In genomic region chr4:95537181-95537580, GRCh38 we compare ENCODE assay signal across 23 cellular contexts. TPM values are rescaled to one million over a fixed set of nuclear protein-coding genes. Genes with fewer than 3 reads are reported as not detected.
DNase-seq lines count a peak whose midpoint lies in the region; ATAC-seq and TF ChIP-seq lines count a peak whose summit lies in the region.
"Had no signal": no experiment of that assay in that cellular context is flagged by ENCODE, and none has a peak within 500 bp of the region (broad histone marks: within the 10 kb centered on the region; RNA-seq: fewer than 3 reads in every experiment).

No MANE protein-coding gene starts in this region.

- H3K4me3 Mint-ChIP-seq in activated CD4-positive, alpha-beta T cell treated with anti-CD3 and anti-CD28 coated beads, Interleukin-2, amount 10 ng/mL, durations not matched to agents 7 days and 5 days, result no peak overlapping the region
- H3K4me3 Mint-ChIP-seq in endothelial cell (ENCODE audit: unreplicated experiment), result no peak overlapping the region
- H3K4me3 Mint-ChIP-seq: T-helper 2 cell treated with Interferon-gamma antibody and Interleukin-4, amounts not matched to agents 5 μg/mL and 100 μg/mL, for 36 hours had no signal

- no peak for ATAC-seq in lower lobe of right lung
- ATAC-seq: foreskin keratinocyte, left lobe of liver, pancreas had no signal

- H3K9me3 ChIP-seq in lower lobe of right lung (no peaks in the 10 kb centered on the region), thyroid gland (no peaks in the 10 kb centered on the region)
- H3K9me3 ChIP-seq: BLaER1, pancreas had no signal

- H3K4me1 Mint-ChIP-seq in activated CD4-positive, alpha-beta T cell treated with anti-CD3 and anti-CD28 coated beads, Interleukin-2, amount 10 ng/mL, durations not matched to agents 7 days and 5 days, result no peaks in the 10 kb centered on the region
- H3K4me1 Mint-ChIP-seq in endothelial cell (ENCODE audit: unreplicated experiment), result no peaks in the 10 kb centered on the region

- TF ChIP-seq CTCF in coronary artery (IDR thresholded peaks at IDR 0.05) (no peak), lower lobe of right lung (IDR thresholded peaks at IDR 0.05) (no peak), thyroid gland (IDR thresholded peaks at IDR 0.05) (no peak), endothelial cell (IDR thresholded peaks at IDR 0.05; ENCODE audit: unreplicated experiment) (no peak)

- no peaks in the 10 kb centered on the region for H3K9me3 Mint-ChIP-seq in activated CD4-positive, alpha-beta T cell treated with anti-CD3 and anti-CD28 coated beads, Interleukin-2, amount 10 ng/mL, durations not matched to agents 7 days and 5 days
- no peaks in the 10 kb centered on the region for H3K9me3 Mint-ChIP-seq in endothelial cell (ENCODE audit: unreplicated experiment)
- H3K9me3 Mint-ChIP-seq: T-helper 2 cell treated with Interferon-gamma antibody and Interleukin-4, amounts not matched to agents 5 μg/mL and 100 μg/mL, for 36 hours had no signal

- peak; percentile 30 for DNase-seq in NCI-H748 (lab: John Stamatoyannopoulos, UW; ENCODE audit: unreplicated experiment)
- DNase-seq in NCI-H748 treated with DMSO at 0.1 percent for 48 hours (lab: John Stamatoyannopoulos, UW), result no peak
- DNase-seq in coronary artery (ENCODE audit: low spot score), result no peak
- no peak for DNase-seq in lower lobe of right lung
- DNase-seq in thyroid gland, result no peak
- no peak for DNase-seq in GF-D8 (lab: John Stamatoyannopoulos, UW)
- DNase-seq in activated CD4-positive, alpha-beta T cell treated with anti-CD3 and anti-CD28 coated beads, Interleukin-2, amount 10 ng/mL, durations not matched to agents 7 days and 5 days, result no peak
- no peak for DNase-seq in endothelial cell (ENCODE audit: low spot score)
- DNase-seq: activated CD4-positive, CD25-positive, alpha-beta regulatory T cell treated with anti-CD3 and anti-CD28 coated beads, Interleukin-2, amount 50 U/mL, for 72 hours; cerebellar nuclear complex; foreskin keratinocyte; NCI-H1092; NCI-H2081; NCI-H510A treated with DMSO at 0.1 percent for 48 hours; pancreas; SIG-M5; stimulated activated CD4-positive, alpha-beta T cell treated with anti-CD3 and anti-CD28 coated beads, Interleukin-4, amount 100 ng/mL, for 4 hours had no signal

- TF ChIP-seq POLR2A in thyroid gland (IDR thresholded peaks at IDR 0.05), result no peak

- no peak overlapping the region for H3K27ac Mint-ChIP-seq in activated CD4-positive, alpha-beta T cell treated with anti-CD3 and anti-CD28 coated beads, Interleukin-2, amount 10 ng/mL, durations not matched to agents 7 days and 5 days
- H3K27ac Mint-ChIP-seq in endothelial cell (ENCODE audit: unreplicated experiment), result no peak overlapping the region
- H3K27ac Mint-ChIP-seq: T-helper 2 cell treated with Interferon-gamma antibody and Interleukin-4, amounts not matched to agents 5 μg/mL and 100 μg/mL, for 36 hours had no signal

- H3K36me3 ChIP-seq in lower lobe of right lung (no peaks in the 10 kb centered on the region), thyroid gland (no peaks in the 10 kb centered on the region)
- H3K36me3 ChIP-seq: BLaER1, pancreas had no signal

- H3K4me1 ChIP-seq in lower lobe of right lung (no peaks in the 10 kb centered on the region), thyroid gland (peaks cover 44 to 48% of the 10 kb centered on the region in 2 donors)
- H3K4me1 ChIP-seq: BLaER1, foreskin keratinocyte, pancreas had no signal

- peak overlapping the region; percentile 80 for H3K4me3 ChIP-seq in coronary artery
- peak overlapping the region; percentile 15 for H3K4me3 ChIP-seq in lower lobe of right lung
- H3K4me3 ChIP-seq in thyroid gland (replicated peaks in 1 of 3), result no peak overlapping the region
- H3K4me3 ChIP-seq: BLaER1, pancreas, skin epidermis had no signal

- intact Hi-C loops in lower lobe of right lung (cut with DNase I) (no loop called here), thyroid gland (cut with DNase I) (no loop called here)

- peaks cover 12% of the 10 kb centered on the region for H3K27me3 Mint-ChIP-seq in activated CD4-positive, alpha-beta T cell treated with anti-CD3 and anti-CD28 coated beads, Interleukin-2, amount 10 ng/mL, durations not matched to agents 7 days and 5 days
- no peaks in the 10 kb centered on the region for H3K27me3 Mint-ChIP-seq in endothelial cell (ENCODE audit: unreplicated experiment)

- 60 to 72% methylated on average over 8 of the region's 8 CpGs for WGBS in thyroid gland, 2 donors

- CTCF ChIA-PET in activated CD4-positive, alpha-beta T cell treated with anti-CD3 and anti-CD28 coated beads, Interleukin-2, amount 10 ng/mL, durations not matched to agents 7 days and 5 days (lab: Charles Lee), result interaction anchor here (1.2 kb wide), 1 partner anchor 100 kb away, joined by 3 read pairs; no protein-coding TSS in a partner anchor

- POLR2A ChIA-PET in activated CD4-positive, alpha-beta T cell treated with anti-CD3 and anti-CD28 coated beads, Interleukin-2, amount 10 ng/mL, durations not matched to agents 7 days and 5 days (lab: Charles Lee), result no interaction called here

- H3K27me3 ChIP-seq in lower lobe of right lung (ENCODE audit: low read depth), result no peaks in the 10 kb centered on the region
- no peaks in the 10 kb centered on the region for H3K27me3 ChIP-seq in thyroid gland
- H3K27me3 ChIP-seq: BLaER1, pancreas had no signal

- H3K36me3 Mint-ChIP-seq in activated CD4-positive, alpha-beta T cell treated with anti-CD3 and anti-CD28 coated beads, Interleukin-2, amount 10 ng/mL, durations not matched to agents 7 days and 5 days (ENCODE audit: low read depth), result no peaks in the 10 kb centered on the region
- H3K36me3 Mint-ChIP-seq in endothelial cell (ENCODE audit: low read depth, unreplicated experiment), result no peaks in the 10 kb centered on the region

- H3K27ac ChIP-seq in coronary artery (peak overlapping the region; percentile 78 to 96), lower lobe of right lung (no peak overlapping the region), thyroid gland (peak overlapping the region; percentile 89 to 99 (median 96))
- H3K27ac ChIP-seq: 22Rv1, BLaER1, foreskin keratinocyte, pancreas, skin epidermis had no signal

RNA-seq across cellular contexts. Expression of gene UNC5C, which starts 11.6 kb away (rescaled TPM):
- total RNA-seq in lower lobe of right lung (5.1 TPM), thyroid gland (10 to 100 TPM; 27.1 to 72.0 (median 59.0) TPM), endothelial cell (ENCODE audit: unreplicated experiment) (0.97 TPM)
- not detected for total RNA-seq in activated CD4-positive, alpha-beta T cell treated with anti-CD3 and anti-CD28 coated beads, Interleukin-2, amount 10 ng/mL, durations not matched to agents 7 days and 5 days
- total RNA-seq: foreskin keratinocyte, G401 had no signal

Comparison
In these comparisons a context has a peak if more than half of its experiments do, and no peak if none do; other contexts are left out.
1. H3K4me3 ChIP-seq: peak in coronary artery (single experiment) and lower lobe of right lung (single experiment); none in thyroid gland (0 of 3).